11 cellular contexts compared by ENCODE assay signal in genomic region chr7:34158754-34159153, GRCh38.
DNase-seq lines count a peak whose midpoint lies in the region; ATAC-seq and TF ChIP-seq lines count a peak whose summit lies in the region.
"Had no signal": no experiment of that assay in that cellular context is flagged by ENCODE, and none has a peak within 500 bp of the region (broad histone marks: within the 10 kb centered on the region; RNA-seq: fewer than 3 reads in every experiment).

No MANE protein-coding gene starts in this region.

- peaks cover 4% of the 10 kb centered on the region; the same call in 1 of the 2 replicates for H3K4me1 Mint-ChIP-seq in WTC11

- DNase-seq in A673 (ENCODE audit: low spot score): peak; percentile 29
- DNase-seq in HEK293T (ENCODE audit: extremely low spot score): peak; percentile 24
- peak; percentile 50 for DNase-seq in WTC11 (ENCODE audit: low spot score)
- DNase-seq in left kidney (ENCODE audit: low read depth, low spot score): peak; percentile 46
- DNase-seq in stimulated activated naive CD8-positive, alpha-beta T cell treated with anti-CD3 and anti-CD28 coated beads, Interleukin-15, Interleukin-2, amounts not matched to agents 100 U/mL and 50 U/mL, for 24 hours: no peak
- DNase-seq in activated naive CD4-positive, alpha-beta T cell treated with Interleukin-2 at 50 U/mL for 16 hours: no peak
- DNase-seq: activated CD8-positive, alpha-beta memory T cell treated with anti-CD3 and anti-CD28 coated beads, Interleukin-2, amount 50 U/mL, for 4 hours had no signal

- no peak overlapping the region for H3K27ac ChIP-seq in A673 (ENCODE audit: low read depth, low read length, poor library complexity, severe bottlenecking)
- H3K27ac ChIP-seq: body of pancreas had no signal

- no peaks in the 10 kb centered on the region for H3K9me3 ChIP-seq in A673 (ENCODE audit: low read depth, low read length, poor library complexity, severe bottlenecking)
- H3K9me3 ChIP-seq: body of pancreas had no signal

- no TSS peak for BruUV-seq in A673 (replicated peaks; lab: Mats Ljungman, UMichigan)

- peaks cover 40% of the 10 kb centered on the region for H3K4me1 ChIP-seq in A673 (ENCODE audit: insufficient read depth, low read length, poor library complexity, severe bottlenecking)

- no peaks in the 10 kb centered on the region for H3K36me3 ChIP-seq in A673 (ENCODE audit: insufficient read depth, low read length, poor library complexity, severe bottlenecking)

- intact Hi-C loops in A673 (cut with micrococcal nuclease; ENCODE audit: unreplicated experiment): loop anchor here (10.0 kb wide), 1 partner anchor 174 kb away; no protein-coding TSS in a partner anchor

- H3K4me3 Mint-ChIP-seq in WTC11: no peak overlapping the region
- H3K4me3 Mint-ChIP-seq: T-helper 1 cell treated with Interleukin-12 subunit alpha and Interleukin-12 subunit beta and Interleukin-4 antibody, amounts not matched to agents 30 μg/mL and 1 μg/mL, for 36 hours had no signal

- H3K27me3 Mint-ChIP-seq in WTC11 (ENCODE audit: low read depth): no peaks in the 10 kb centered on the region

- no peaks in the 10 kb centered on the region for H3K36me3 Mint-ChIP-seq in WTC11

- H3K27me3 ChIP-seq in A673 (replicated peaks; ENCODE audit: insufficient read depth, low read depth, low read length, poor library complexity): no peaks in the 10 kb centered on the region
- H3K27me3 ChIP-seq: body of pancreas had no signal

- peak; percentile 46 for TF ChIP-seq CTCF in A673 (conservative IDR thresholded peaks at IDR 0.05; ENCODE audit: low read depth, low read length)
- no peak for TF ChIP-seq CTCF in WTC11 (IDR thresholded peaks at IDR 0.05)

- peak; percentile 99 for ATAC-seq in WTC11
- ATAC-seq in stimulated activated naive CD8-positive, alpha-beta T cell treated with anti-CD3 and anti-CD28 coated beads, Interleukin-15, Interleukin-2, amounts not matched to agents 100 U/mL and 50 U/mL, for 24 hours: no peak
- no peak for ATAC-seq in HG03439 (IDR thresholded peaks at IDR 0.05; ENCODE audit: unreplicated experiment)
- ATAC-seq in HG02885 (IDR thresholded peaks at IDR 0.05; ENCODE audit: poor library complexity, unreplicated experiment): no peak

- no peak overlapping the region for H3K27ac Mint-ChIP-seq in WTC11
- H3K27ac Mint-ChIP-seq: T-helper 1 cell treated with Interleukin-12 subunit alpha and Interleukin-12 subunit beta and Interleukin-4 antibody, amounts not matched to agents 30 μg/mL and 1 μg/mL, for 36 hours had no signal

- peaks cover 5% of the 10 kb centered on the region; the same call in 1 of the 2 replicates for H3K9me3 Mint-ChIP-seq in WTC11

- POLR2A ChIA-PET in A673 (lab: Charles Lee; ENCODE audit: low non-redundant PET): no interaction called here
- POLR2A ChIA-PET in HEK293T (lab: Yijun Ruan, JAX): no interaction called here
- POLR2A ChIA-PET in WTC11 (lab: Charles Lee): no interaction called here

- H3K4me3 ChIP-seq in A673 (ENCODE audit: low read depth, low read length, poor library complexity, severe bottlenecking): no peak overlapping the region
- H3K4me3 ChIP-seq: body of pancreas had no signal

- CTCF ChIA-PET in A673 (lab: Charles Lee) (interaction anchor here (1.1 kb wide), 1 partner anchor 24 kb away, joined by 3 read pairs; no protein-coding TSS in a partner anchor), HEK293T (lab: Yijun Ruan, JAX) (no interaction called here), WTC11 (lab: Charles Lee) (interaction anchor here (0.8 to 1.4 kb wide), 5 partner anchors 20 to 438 kb away, joined by 3 to 16 read pairs (median 5); no protein-coding TSS in a partner anchor)

TF ChIP-seq in HEK293T, 16 proteins besides CTCF, POLR2A, EP300 and RAD21:
- TF ChIP-seq CTBP1 (IDR thresholded peaks at IDR 0.05; ENCODE audit: borderline replicate concordance): no peak
- TF ChIP-seq SP1 (IDR thresholded peaks at IDR 0.05): no peak

TF ChIP-seq in WTC11, 78 proteins besides CTCF, POLR2A, EP300 and RAD21:
- TF ChIP-seq ZNF219 (CRISPR knock-in tag; IDR thresholded peaks at IDR 0.05; ENCODE audit: borderline replicate concordance): no peak
- TF ChIP-seq, protein P1, sequence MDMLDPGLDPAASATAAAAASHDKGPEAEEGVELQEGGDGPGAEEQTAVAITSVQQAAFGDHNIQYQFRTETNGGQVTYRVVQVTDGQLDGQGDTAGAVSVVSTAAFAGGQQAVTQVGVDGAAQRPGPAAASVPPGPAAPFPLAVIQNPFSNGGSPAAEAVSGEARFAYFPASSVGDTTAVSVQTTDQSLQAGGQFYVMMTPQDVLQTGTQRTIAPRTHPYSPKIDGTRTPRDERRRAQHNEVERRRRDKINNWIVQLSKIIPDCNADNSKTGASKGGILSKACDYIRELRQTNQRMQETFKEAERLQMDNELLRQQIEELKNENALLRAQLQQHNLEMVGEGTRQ (CRISPR knock-in tag; IDR thresholded peaks at IDR 0.05): peak; percentile 7; the same call in 1 of the 2 replicates

Comparison
In these comparisons a context has a peak if more than half of its experiments do, and no peak if none do; other contexts are left out.
1. DNase-seq: peak in A673 (single experiment), HEK293T (single experiment), WTC11 (single experiment) and left kidney (single experiment); none in stimulated activated naive CD8-positive, alpha-beta T cell treated with anti-CD3 and anti-CD28 coated beads, Interleukin-15, Interleukin-2, amounts not matched to agents 100 U/mL and 50 U/mL, for 24 hours (single experiment) and activated naive CD4-positive, alpha-beta T cell treated with Interleukin-2 at 50 U/mL for 16 hours (single experiment).